In the genomic region with DNA sequence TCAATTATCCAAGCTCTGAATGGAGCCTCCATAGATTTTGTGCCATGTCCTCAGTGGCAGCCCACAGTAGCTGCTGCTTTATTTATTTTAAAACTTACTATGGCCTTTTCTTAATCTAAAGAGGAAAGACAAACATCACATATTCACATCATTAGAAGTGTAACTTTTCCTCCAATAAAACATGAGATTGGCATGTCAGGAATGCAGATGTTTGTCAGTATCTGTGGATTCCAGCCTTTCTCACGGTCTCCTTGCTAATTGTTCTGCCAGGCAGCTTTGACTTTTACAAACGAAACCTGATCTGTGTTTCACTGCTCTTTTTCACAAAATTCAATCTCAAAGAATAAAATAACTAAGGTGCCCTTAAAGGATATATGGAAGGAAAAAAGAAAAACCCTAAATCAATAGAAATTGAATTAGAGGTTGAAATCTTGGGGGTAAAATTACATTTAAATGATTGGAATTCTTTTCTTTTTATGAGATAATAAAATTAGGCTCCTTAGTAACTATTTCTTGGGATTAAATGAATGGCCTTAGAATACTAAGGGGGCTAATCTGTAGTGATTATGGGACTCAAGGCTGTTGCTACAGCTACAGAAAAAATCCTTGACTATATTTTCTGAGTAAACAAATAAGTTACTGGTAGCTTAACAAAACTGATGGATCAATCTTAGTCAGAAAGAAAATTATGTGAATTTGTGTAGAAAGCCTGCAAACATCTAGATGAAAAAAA, we compare ENCODE assay signal across 17 cellular contexts.
DNase-seq lines count a peak whose midpoint lies in the region; FAIRE-seq and TF ChIP-seq lines count a peak whose summit lies in the region.
"Had no signal": no experiment of that assay in that cellular context is flagged by ENCODE, and none has a peak within 500 bp of the region (broad histone marks: within the 10 kb centered on the region; RNA-seq: fewer than 3 reads in every experiment).

No MANE protein-coding gene starts in this region.

- H3K14ac ChIP-seq in mesenchymal stem cell (ENCODE audit: low read length in 2 of 2): no peak overlapping the region

- H4K91ac ChIP-seq in mesenchymal stem cell (ENCODE audit: low read length): no peak overlapping the region

- CTCF ChIA-PET in activated CD4-positive, alpha-beta T cell treated with anti-CD3 and anti-CD28 coated beads, Interleukin-2, amount 10 ng/mL, durations not matched to agents 7 days and 5 days (lab: Charles Lee): interaction anchor here (0.9 kb wide), 1 partner anchor 8 kb away, joined by 3 read pairs; no protein-coding TSS in a partner anchor

- H2AK5ac ChIP-seq in mesenchymal stem cell (ENCODE audit: low read length, severe bottlenecking): no peak overlapping the region

- peaks cover 27% of the 10 kb centered on the region for H3K4me1 ChIP-seq in HUES6 (ENCODE audit: control insufficient read depth, insufficient read depth, low read length)
- peaks cover 12% of the 10 kb centered on the region for H3K4me1 ChIP-seq in ectodermal cell (ENCODE audit: control insufficient read depth, insufficient read depth, low read length)
- no peaks in the 10 kb centered on the region for H3K4me1 ChIP-seq in mesenchymal stem cell (ENCODE audit: control insufficient read depth, insufficient read depth, low read depth, low read length)
- H3K4me1 ChIP-seq: esophagus squamous epithelium, vagina had no signal

- no peak for TF ChIP-seq POLR2A in H54 (IDR thresholded peaks at IDR 0.05; ENCODE audit: low read depth, low read length)

- H3K27ac ChIP-seq in HUES6 (ENCODE audit: low read depth, low read length) (peak overlapping the region; percentile 78; the same call in 1 of the 2 replicates), ectodermal cell (ENCODE audit: insufficient read depth, low read depth, low read length, poor library complexity, severe bottlenecking) (peak overlapping the region; percentile 80), mesenchymal stem cell (ENCODE audit: low read length, poor library complexity, severe bottlenecking) (no peak overlapping the region)
- H3K27ac ChIP-seq: esophagus squamous epithelium, vagina had no signal

- H3K4me3 ChIP-seq in HUES6 (ENCODE audit: low read depth, low read length) (peak overlapping the region; percentile 1; the same call in 1 of the 2 replicates), ectodermal cell (ENCODE audit: insufficient read depth, low read depth, low read length) (no peak overlapping the region), mesenchymal stem cell (ENCODE audit: insufficient read depth in 1 of 2, low read depth in 1 of 2, low read length in 2 of 2) (no peak overlapping the region)
- H3K4me3 ChIP-seq: esophagus squamous epithelium, vagina had no signal

- H3K27ac Mint-ChIP-seq in activated CD4-positive, alpha-beta T cell treated with anti-CD3 and anti-CD28 coated beads, Interleukin-2, amount 10 ng/mL, durations not matched to agents 7 days and 5 days: no peak overlapping the region

- no peaks in the 10 kb centered on the region for H3K27me3 Mint-ChIP-seq in activated CD4-positive, alpha-beta T cell treated with anti-CD3 and anti-CD28 coated beads, Interleukin-2, amount 10 ng/mL, durations not matched to agents 7 days and 5 days

- no peak overlapping the region for H3K18ac ChIP-seq in mesenchymal stem cell (ENCODE audit: low read depth in 1 of 2, low read length in 2 of 2)

- H2AFZ ChIP-seq in mesenchymal stem cell (ENCODE audit: low read depth, low read length): no peak overlapping the region

- 0% methylated on average over 1 to 2 of the region's 2 CpGs for WGBS in ectodermal cell, 2 experiments
- WGBS in mesenchymal stem cell: 0% methylated on average over 1 of the region's 2 CpGs

- H3K36me3 ChIP-seq in HUES6 (ENCODE audit: control insufficient read depth, insufficient read depth, low read length) (no peaks in the 10 kb centered on the region), ectodermal cell (ENCODE audit: control insufficient read depth, insufficient read depth, low read length) (no peaks in the 10 kb centered on the region), mesenchymal stem cell (ENCODE audit: control insufficient read depth in 1 of 2, insufficient read depth in 2 of 2, low read depth in 1 of 2, low read length in 2 of 2) (no peaks in the 10 kb centered on the region)
- H3K36me3 ChIP-seq: esophagus squamous epithelium, vagina had no signal

- POLR2A ChIA-PET in activated CD4-positive, alpha-beta T cell treated with anti-CD3 and anti-CD28 coated beads, Interleukin-2, amount 10 ng/mL, durations not matched to agents 7 days and 5 days (lab: Charles Lee): no interaction called here

- H3K4me3 Mint-ChIP-seq in activated CD4-positive, alpha-beta T cell treated with anti-CD3 and anti-CD28 coated beads, Interleukin-2, amount 10 ng/mL, durations not matched to agents 7 days and 5 days: no peak overlapping the region
- H3K4me3 Mint-ChIP-seq: activated T-cell treated with anti-CD3 and anti-CD28 coated beads, Interleukin-2, amount 50 U/mL, for 4 hours had no signal

- no peaks in the 10 kb centered on the region for H3K36me3 Mint-ChIP-seq in activated CD4-positive, alpha-beta T cell treated with anti-CD3 and anti-CD28 coated beads, Interleukin-2, amount 10 ng/mL, durations not matched to agents 7 days and 5 days (ENCODE audit: low read depth)

- H2BK15ac ChIP-seq in mesenchymal stem cell (ENCODE audit: low read depth, poor library complexity, severe bottlenecking): no peak overlapping the region

- no peak overlapping the region for H2BK12ac ChIP-seq in mesenchymal stem cell (ENCODE audit: low read length in 2 of 2)

- no peak overlapping the region for H3K4me2 ChIP-seq in mesenchymal stem cell (ENCODE audit: low read length, poor library complexity, severe bottlenecking)

- H3K9me3 ChIP-seq in HUES6 (ENCODE audit: control insufficient read depth, insufficient read depth, low read depth, low read length) (peaks cover 8% of the 10 kb centered on the region; the same call in 1 of the 2 replicates), ectodermal cell (ENCODE audit: control insufficient read depth, low read length) (no peaks in the 10 kb centered on the region), mesenchymal stem cell (ENCODE audit: control insufficient read depth, low read length) (no peaks in the 10 kb centered on the region)
- H3K9me3 ChIP-seq: esophagus squamous epithelium, vagina had no signal

- no peak overlapping the region for H3K23ac ChIP-seq in mesenchymal stem cell (ENCODE audit: low read length in 2 of 2)

- no peak overlapping the region for H2BK5ac ChIP-seq in mesenchymal stem cell (ENCODE audit: low read depth, low read length, poor library complexity, severe bottlenecking)

- H3K9me3 Mint-ChIP-seq in activated CD4-positive, alpha-beta T cell treated with anti-CD3 and anti-CD28 coated beads, Interleukin-2, amount 10 ng/mL, durations not matched to agents 7 days and 5 days: no peaks in the 10 kb centered on the region
- H3K9me3 Mint-ChIP-seq: activated T-cell treated with anti-CD3 and anti-CD28 coated beads, Interleukin-2, amount 50 U/mL, for 4 hours had no signal

- no peak for FAIRE-seq in H54 (lab: Jason Lieb, UNC)
- FAIRE-seq: islet of Langerhans had no signal

- H2BK120ac ChIP-seq in mesenchymal stem cell (ENCODE audit: low read depth, low read length): no peak overlapping the region

- in situ Hi-C loops in Caki2 (cut with HindIII; ENCODE audit: low pct_unique_long_range_greater_than_20kb, low sequenced_read_pairs): no loop called here

- no peak overlapping the region for H3K4ac ChIP-seq in mesenchymal stem cell (ENCODE audit: low read depth in 1 of 2, low read length in 2 of 2)

- H3K9ac ChIP-seq in HUES6 (ENCODE audit: low read length): no peak overlapping the region
- no peak overlapping the region for H3K9ac ChIP-seq in mesenchymal stem cell (ENCODE audit: low read length)

- DNase-seq in Caki2 (ENCODE audit: low read depth) (peak; percentile 2), mesenchymal stem cell (peak; percentile 1), NCI-H1436 treated with DMSO at 0.1 percent for 48 hours (lab: John Stamatoyannopoulos, UW) (no peak), H54 (ENCODE audit: insufficient read length, low spot score) (no peak)
- DNase-seq in activated CD4-positive, alpha-beta T cell treated with anti-CD3 and anti-CD28 coated beads, Interleukin-2, amount 10 ng/mL, durations not matched to agents 7 days and 5 days: no peak
- DNase-seq in stimulated activated CD4-positive, alpha-beta T cell treated with anti-CD3 and anti-CD28 coated beads, Interleukin-4, amount 100 ng/mL, for 4 hours: no peak
- DNase-seq: activated CD4-positive, alpha-beta T cell treated with anti-CD3 and anti-CD28 coated beads for 4 hours; activated T-cell treated with anti-CD3 and anti-CD28 coated beads, Interleukin-2, amount 50 U/mL, for 4 hours; cortex of kidney; DND-41; esophagus squamous epithelium; MM.1S; stimulated activated CD4-positive, alpha-beta T cell treated with anti-CD3 and anti-CD28 coated beads, Interleukin-1b, Interleukin-23, amount 100 ng/mL, for 48 hours had no signal

- H3K27me3 ChIP-seq in HUES6 (ENCODE audit: control insufficient read depth, insufficient read depth, low read length) (peaks cover 12% of the 10 kb centered on the region; the same call in 1 of the 2 replicates), ectodermal cell (ENCODE audit: control insufficient read depth, insufficient read depth, low read length, poor library complexity, severe bottlenecking) (no peaks in the 10 kb centered on the region), mesenchymal stem cell (ENCODE audit: control insufficient read depth in 1 of 2, insufficient read depth in 1 of 2, low read length in 2 of 2) (peaks cover 0 to 13% of the 10 kb centered on the region in 2 experiments)
- H3K27me3 ChIP-seq: vagina had no signal

- no peaks in the 10 kb centered on the region for H3K4me1 Mint-ChIP-seq in activated CD4-positive, alpha-beta T cell treated with anti-CD3 and anti-CD28 coated beads, Interleukin-2, amount 10 ng/mL, durations not matched to agents 7 days and 5 days

- no peaks in the 10 kb centered on the region for H3K79me1 ChIP-seq in mesenchymal stem cell (replicated peaks; ENCODE audit: low read length, poor library complexity, severe bottlenecking)

- H4K8ac ChIP-seq in mesenchymal stem cell (ENCODE audit: low read length): no peak overlapping the region

Comparison
In these comparisons a context has a peak if more than half of its experiments do, and no peak if none do; other contexts are left out.
1. DNase-seq: peak in Caki2 (single experiment) and mesenchymal stem cell (single experiment); none in activated CD4-positive, alpha-beta T cell treated with anti-CD3 and anti-CD28 coated beads, Interleukin-2, amount 10 ng/mL, durations not matched to agents 7 days and 5 days (single experiment), NCI-H1436 treated with DMSO at 0.1 percent for 48 hours (single experiment), H54 (single experiment) and stimulated activated CD4-positive, alpha-beta T cell treated with anti-CD3 and anti-CD28 coated beads, Interleukin-4, amount 100 ng/mL, for 4 hours (0 of 2).